Comparison of ENCODE assay signal across 7 cellular contexts in the genomic region with DNA sequence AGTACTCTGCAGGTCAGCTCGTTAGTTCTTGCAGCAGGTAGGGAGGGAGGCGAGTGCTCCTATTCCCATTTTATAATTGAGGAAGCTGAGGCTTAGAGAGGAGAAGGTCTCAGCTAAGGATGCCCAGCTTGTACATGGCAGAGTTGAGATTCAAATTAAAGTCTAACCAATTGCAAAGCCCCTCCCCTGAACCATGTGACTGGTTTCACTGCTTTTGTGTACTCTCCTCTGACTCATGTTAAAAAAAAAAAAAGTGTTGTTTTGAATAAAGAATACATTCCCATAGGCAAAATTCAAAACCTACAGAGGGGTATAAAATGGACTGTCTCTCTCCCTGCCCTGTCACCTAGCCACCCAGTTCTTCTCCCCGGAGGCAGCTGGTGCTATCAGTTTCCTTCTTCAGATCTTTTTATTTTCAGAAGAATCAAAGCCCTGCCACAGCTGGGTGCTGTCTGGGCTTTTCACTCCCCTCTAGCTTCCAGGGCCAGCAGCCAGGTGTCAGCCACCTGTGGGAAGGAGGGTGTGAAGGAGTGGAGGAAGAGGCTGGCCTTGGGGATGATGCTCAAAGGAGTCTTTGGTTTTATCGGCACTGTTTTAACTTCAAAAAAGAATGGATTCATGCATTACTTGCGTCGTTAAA. TPM values are rescaled to one million over a fixed set of nuclear protein-coding genes. Genes with fewer than 3 reads are reported as not detected.
DNase-seq lines count a peak whose midpoint lies in the region; ATAC-seq and TF ChIP-seq lines count a peak whose summit lies in the region.

No MANE protein-coding gene starts in this region.

- peaks cover 5% of the 10 kb centered on the region for H3F3A ChIP-seq in PC-3 (ENCODE audit: low read length, unreplicated experiment)

- no peak overlapping the region for H3K9ac ChIP-seq in PC-3 (ENCODE audit: low read length)

- intact Hi-C loops in PC-3 (cut with micrococcal nuclease): no loop called here

- H3K79me2 ChIP-seq in PC-3 (ENCODE audit: low read length): peaks cover 72% of the 10 kb centered on the region

- H2AFZ ChIP-seq in PC-3 (ENCODE audit: low read length): no peak overlapping the region

- TF ChIP-seq CTCF in PC-3 (conservative IDR thresholded peaks at IDR 0.05; ENCODE audit: low read depth, low read length): no peak

- H3K27ac ChIP-seq in PC-3 (ENCODE audit: low read length): peak overlapping the region; percentile 37

- no TSS peak for BruUV-seq in PC-3 (replicated peaks; lab: Mats Ljungman, UMichigan)

- peak overlapping the region; percentile 4; the same call in 1 of the 2 replicates for H3K4me3 ChIP-seq in PC-3 (ENCODE audit: low read length)
- no peak overlapping the region for H3K4me3 ChIP-seq in skeletal muscle cell (ENCODE audit: low read depth, low read length)

- no peaks in the 10 kb centered on the region for H3K9me3 ChIP-seq in PC-3 (ENCODE audit: low read length)

- CTCF ChIA-PET in PC-3 (lab: Charles Lee): interaction anchor here (0.5 to 1.6 kb wide), 3 partner anchors 97 to 126 kb away, joined by 5 to 11 read pairs (median 11); no protein-coding TSS in a partner anchor

- H4K20me1 ChIP-seq in PC-3 (ENCODE audit: low read length): peaks cover 12% of the 10 kb centered on the region; the same call in 1 of the 2 replicates

- DNase-seq in HCEC 1CT: peak; percentile 63
- peak; percentile 88 for DNase-seq in PC-3
- DNase-seq in dermis microvascular lymphatic vessel endothelial cell (ENCODE audit: low read depth in 2 of 2): peak; percentile 37 to 74
- peak; percentile 41 for DNase-seq in skeletal muscle cell (ENCODE audit: low read depth)
- DNase-seq in NCI-H1930 (lab: John Stamatoyannopoulos, UW): no peak
- DNase-seq in CD1c-positive myeloid dendritic cell (ENCODE audit: extremely low spot score): no peak

- no peaks in the 10 kb centered on the region for H3K27me3 ChIP-seq in PC-3 (ENCODE audit: low read length)

- ATAC-seq in PC-3 (peak; percentile 91), GM18873 (IDR thresholded peaks at IDR 0.05; ENCODE audit: low FRiP score, unreplicated experiment) (no peak)

- H3K36me3 ChIP-seq in PC-3 (ENCODE audit: low read depth, low read length): peaks cover 37% of the 10 kb centered on the region

- H3K4me1 ChIP-seq in PC-3 (ENCODE audit: insufficient read depth, low read length): peaks cover 28% of the 10 kb centered on the region

- peak overlapping the region; percentile 60 for H3K4me2 ChIP-seq in PC-3 (ENCODE audit: low read length)

- POLR2A ChIA-PET in PC-3 (lab: Charles Lee; ENCODE audit: unreplicated experiment): interaction anchor here (0.7 kb wide), 1 partner anchor 28 kb away, joined by 4 read pairs; no protein-coding TSS in a partner anchor

- H3K9me2 ChIP-seq in PC-3 (replicated peaks; ENCODE audit: low read length): no peaks in the 10 kb centered on the region

RNA-seq across cellular contexts. Expression of a gene that starts 5.4 kb away (rescaled TPM):
- total RNA-seq in PC-3 (2014; rRNA removed) (241 and 258 TPM in 2 replicates), dermis microvascular lymphatic vessel endothelial cell (64.4 and 71.4 TPM in 2 replicates)

RNA-seq across cellular contexts. Expression of a gene that starts 24.4 kb away (rescaled TPM):
- total RNA-seq in PC-3 (2014; rRNA removed) (3.2 and 11.5 TPM in 2 replicates), dermis microvascular lymphatic vessel endothelial cell (2.3 and 4.2 TPM in 2 replicates)

RNA-seq across cellular contexts. Expression of a gene that starts 35.4 kb away (rescaled TPM):
- total RNA-seq in PC-3 (2014; rRNA removed) (not detected in 2 replicates), dermis microvascular lymphatic vessel endothelial cell (not detected in 2 replicates)

Comparison
In these comparisons a context has a peak if more than half of its experiments do, and no peak if none do; other contexts are left out.
1. DNase-seq: peak in HCEC 1CT (single experiment), PC-3 (single experiment), dermis microvascular lymphatic vessel endothelial cell (2 of 2) and skeletal muscle cell (single experiment); none in NCI-H1930 (0 of 2) and CD1c-positive myeloid dendritic cell (single experiment).